1 cellular context compared by ENCODE assay signal in genomic region chr3:14124223-14124614, GRCh38.
TF ChIP-seq lines count a peak whose summit lies in the region.

No MANE protein-coding gene starts in this region.

TF ChIP-seq in HepG2, 621 proteins besides CTCF, POLR2A, EP300 and RAD21 (continued from another document and continues in another):
- 0 out of 2 replicates have a peak, but pooled peaks have one; percentile 11 for TF ChIP-seq ZFP90 (CRISPR knock-in tag; IDR thresholded peaks at IDR 0.05; ENCODE audit: borderline replicate concordance)
- no peak for TF ChIP-seq ZFX (CRISPR knock-in tag; IDR thresholded peaks at IDR 0.05; ENCODE audit: low read depth)
- TF ChIP-seq NONO (IDR thresholded peaks at IDR 0.05): no peak
- no peak for TF ChIP-seq NONO (CRISPR knock-in tag; conservative IDR thresholded peaks at IDR 0.05)
- no peak for TF ChIP-seq GRHL1 (CRISPR knock-in tag; conservative IDR thresholded peaks at IDR 0.05)
- TF ChIP-seq ZNF224 (CRISPR knock-in tag; IDR thresholded peaks at IDR 0.05): no peak
- TF ChIP-seq ZNF777 (CRISPR knock-in tag; IDR thresholded peaks at IDR 0.05): 0 out of 2 replicates have a peak, but pooled peaks have one; percentile 8
- peak; percentile 49; the same call in 1 of the 2 replicates for TF ChIP-seq PAXIP1 (CRISPR knock-in tag; conservative IDR thresholded peaks at IDR 0.05)
- no peak for TF ChIP-seq NBN (conservative IDR thresholded peaks at IDR 0.05)
- TF ChIP-seq ZNF329 (CRISPR knock-in tag; IDR thresholded peaks at IDR 0.05; ENCODE audit: low read depth): no peak
- TF ChIP-seq JARID2 (CRISPR knock-in tag; IDR thresholded peaks at IDR 0.05; ENCODE audit: insufficient replicate concordance): no peak
- peak; percentile 55 for TF ChIP-seq TEAD3 (CRISPR knock-in tag; optimal IDR thresholded peaks at IDR 0.05; ENCODE audit: borderline replicate concordance)
- no peak for TF ChIP-seq MLXIP (CRISPR knock-in tag; IDR thresholded peaks at IDR 0.05; ENCODE audit: borderline replicate concordance)
- peak; percentile 86; the same call in 2 of the 3 replicates for TF ChIP-seq MXI1 (IDR thresholded peaks at IDR 0.05; ENCODE audit: borderline replicate concordance, low read depth, low read length)
- no peak for TF ChIP-seq ZKSCAN1 (IDR thresholded peaks at IDR 0.05; ENCODE audit: low read length)
- TF ChIP-seq GFI1 (CRISPR knock-in tag; IDR thresholded peaks at IDR 0.05; ENCODE audit: borderline replicate concordance): peak; percentile 61; the same call in 1 of the 2 replicates
- TF ChIP-seq CSRNP1 (CRISPR knock-in tag; IDR thresholded peaks at IDR 0.05): peak; percentile 4; the same call in 1 of the 2 replicates
- no peak for TF ChIP-seq U2AF1 (optimal IDR thresholded peaks at IDR 0.05; ENCODE audit: low read depth, low read length)
- TF ChIP-seq ZNF75D (CRISPR knock-in tag; IDR thresholded peaks at IDR 0.05; ENCODE audit: borderline replicate concordance): peak; percentile 34; the same call in 1 of the 2 replicates
- TF ChIP-seq SMAD1 (CRISPR knock-in tag; IDR thresholded peaks at IDR 0.05; ENCODE audit: borderline replicate concordance, low read depth): no peak
- no peak for TF ChIP-seq MEIS1 (CRISPR knock-in tag; IDR thresholded peaks at IDR 0.05; ENCODE audit: borderline replicate concordance)
- peak; percentile 32 for TF ChIP-seq HNRNPLL (IDR thresholded peaks at IDR 0.05; ENCODE audit: low read depth, low read length, poor library complexity, severe bottlenecking)
- no peak for TF ChIP-seq SNAPC5 (CRISPR knock-in tag; IDR thresholded peaks at IDR 0.05; ENCODE audit: borderline replicate concordance)
- 0 out of 2 replicates have a peak, but pooled peaks have one; percentile 11 for TF ChIP-seq ZNF281 (CRISPR knock-in tag; IDR thresholded peaks at IDR 0.05; ENCODE audit: borderline replicate concordance)
- no peak for TF ChIP-seq HBP1 (CRISPR knock-in tag; IDR thresholded peaks at IDR 0.05; ENCODE audit: low read depth)
- TF ChIP-seq FOXK2 (IDR thresholded peaks at IDR 0.05): peak; percentile 52; the same call in 1 of the 2 replicates
- 0 out of 2 replicates have a peak, but pooled peaks have one; percentile 48 for TF ChIP-seq ZBTB7B (CRISPR knock-in tag; IDR thresholded peaks at IDR 0.05)
- peak; percentile 39; the same call in 1 of the 2 replicates for TF ChIP-seq HDAC2 (CRISPR knock-in tag; IDR thresholded peaks at IDR 0.05)
- peak; percentile 97 for TF ChIP-seq HINFP (CRISPR knock-in tag; IDR thresholded peaks at IDR 0.05; ENCODE audit: low read depth)
- no peak for TF ChIP-seq ZNF24 (IDR thresholded peaks at IDR 0.05)
- no peak for TF ChIP-seq ATF2 (CRISPR knock-in tag; IDR thresholded peaks at IDR 0.05)
- TF ChIP-seq ZNF460 (CRISPR knock-in tag; IDR thresholded peaks at IDR 0.05; ENCODE audit: borderline replicate concordance): no peak
- peak; percentile 78; the same call in 1 of the 2 replicates for TF ChIP-seq ZNF782 (CRISPR knock-in tag; IDR thresholded peaks at IDR 0.05; ENCODE audit: borderline replicate concordance)
- peak; percentile 11; the same call in 1 of the 2 replicates for TF ChIP-seq FOSL2 (CRISPR knock-in tag; IDR thresholded peaks at IDR 0.05)
- TF ChIP-seq UBTF (CRISPR knock-in tag; IDR thresholded peaks at IDR 0.05): 0 out of 2 replicates have a peak, but pooled peaks have one; percentile 8
- no peak for TF ChIP-seq SMC3 (IDR thresholded peaks at IDR 0.05; ENCODE audit: low read length)
